Comparison of ENCODE assay signal across 8 cellular contexts in the genomic region with DNA sequence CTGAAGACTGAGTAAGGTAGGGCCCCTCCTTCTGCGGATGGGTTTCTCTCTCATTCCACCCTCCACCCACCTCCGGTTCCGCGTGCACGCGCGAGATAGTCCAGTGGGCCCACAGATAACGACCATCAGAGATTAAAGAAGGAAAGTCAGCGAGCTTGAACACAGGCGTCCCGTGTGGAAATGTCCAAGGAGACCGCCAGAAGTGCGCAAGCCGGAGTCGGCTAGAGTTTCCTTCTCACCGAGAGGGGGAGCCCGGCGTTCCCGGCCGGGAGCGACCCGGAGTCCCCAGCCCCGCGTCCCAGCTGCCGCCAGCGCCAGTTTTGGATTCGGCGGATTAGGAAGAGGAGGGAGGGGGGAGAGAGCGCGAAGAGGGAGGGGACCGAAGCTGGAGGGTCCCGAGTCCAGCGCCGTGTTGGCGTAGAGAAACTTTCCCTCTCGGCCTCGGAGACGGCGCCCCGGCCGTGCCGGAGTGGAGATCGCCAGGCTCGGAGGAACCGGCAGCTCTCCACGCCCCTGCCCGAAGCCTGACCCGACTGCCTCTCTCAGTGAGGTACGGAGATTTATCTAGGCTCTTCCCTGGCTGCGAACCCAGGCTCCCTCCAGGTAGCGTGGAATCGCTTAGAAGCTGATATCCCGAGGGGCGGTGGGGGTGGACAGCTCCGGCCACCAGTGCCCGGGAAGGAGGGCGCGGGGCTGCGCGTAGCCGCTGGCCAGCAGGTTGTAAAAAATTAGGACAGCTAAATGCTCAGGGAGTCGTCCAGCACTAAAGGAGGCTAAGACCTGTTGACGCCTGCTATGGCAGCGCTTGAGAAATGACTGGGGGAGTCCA. TPM values are rescaled to one million over a fixed set of nuclear protein-coding genes. Genes with fewer than 3 reads are reported as not detected.
DNase-seq lines count a peak whose midpoint lies in the region; ATAC-seq and TF ChIP-seq lines count a peak whose summit lies in the region.

A gene with protein sequence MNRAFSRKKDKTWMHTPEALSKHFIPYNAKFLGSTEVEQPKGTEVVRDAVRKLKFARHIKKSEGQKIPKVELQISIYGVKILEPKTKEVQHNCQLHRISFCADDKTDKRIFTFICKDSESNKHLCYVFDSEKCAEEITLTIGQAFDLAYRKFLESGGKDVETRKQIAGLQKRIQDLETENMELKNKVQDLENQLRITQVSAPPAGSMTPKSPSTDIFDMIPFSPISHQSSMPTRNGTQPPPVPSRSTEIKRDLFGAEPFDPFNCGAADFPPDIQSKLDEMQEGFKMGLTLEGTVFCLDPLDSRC (plus strand): TSS at position 258 of the 829 bp plus-strand sequence. CDS start 185,829 bp downstream, outside the sequence.

- WGBS in right cardiac atrium = under 1% methylated on average over 64 of the region's 64 CpGs
- under 1% methylated on average over 56 of the region's 64 CpGs for WGBS in prostate gland

- H2AFZ ChIP-seq in ACC112 (ENCODE audit: low read length, unreplicated experiment) = peak within 1 kb of the TSS; percentile 99

- peak; percentile 82 for TF ChIP-seq CTCF in astrocyte of the cerebellum (IDR thresholded peaks at IDR 0.05; ENCODE audit: low read depth, low read length, missing control alignments)
- peak; percentile 28 to 73 (median 57) for TF ChIP-seq CTCF in prostate gland (IDR thresholded peaks at IDR 0.05)

- peak; percentile 19 for TF ChIP-seq POLR2A in prostate gland (IDR thresholded peaks at IDR 0.05)

- ATAC-seq in GM18907 (IDR thresholded peaks at IDR 0.05; ENCODE audit: unreplicated experiment) (peak; percentile 59), right cardiac atrium (peak; percentile 92), GM21526 (IDR thresholded peaks at IDR 0.05; ENCODE audit: low FRiP score, unreplicated experiment) (no peak), HG03196 (IDR thresholded peaks at IDR 0.05; ENCODE audit: unreplicated experiment) (no peak)

- intact Hi-C loops in right cardiac atrium (cut with DNase I) = no loop called here
- intact Hi-C loops in prostate gland (cut with DNase I) = loop anchor here (5.0 to 10.0 kb wide), 3 partner anchors 75 to 685 kb away; no protein-coding TSS in a partner anchor

- H3K4me1 ChIP-seq in ACC112 (ENCODE audit: control insufficient read depth, insufficient read depth, low read length, unreplicated experiment) = peaks cover 21% of the 10 kb centered on the region
- no peaks in the 10 kb centered on the region for H3K4me1 ChIP-seq in right cardiac atrium (ENCODE audit: control insufficient read depth, insufficient read depth, low read length)
- peaks cover 6% of the 10 kb centered on the region for H3K4me1 ChIP-seq in prostate gland (replicated peaks)

- H3K27me3 ChIP-seq in ACC112 (ENCODE audit: insufficient read depth, low read length) = no peaks in the 10 kb centered on the region
- H3K27me3 ChIP-seq in right cardiac atrium (ENCODE audit: control insufficient read depth, insufficient read depth) = no peaks in the 10 kb centered on the region
- H3K27me3 ChIP-seq in prostate gland (replicated peaks; ENCODE audit: insufficient read depth) = no peaks in the 10 kb centered on the region

- H3K27ac ChIP-seq in ACC112 (ENCODE audit: low read depth, low read length) (peak within 1 kb of the TSS; percentile 60), right cardiac atrium (ENCODE audit: low read length) (peak within 1 kb of the TSS; percentile 65), prostate gland (peak within 1 kb of the TSS; percentile 98 to 99)

- no peaks in the 10 kb centered on the region for H3K36me3 ChIP-seq in ACC112 (ENCODE audit: insufficient read depth, low read length)
- H3K36me3 ChIP-seq in prostate gland = no peaks in the 10 kb centered on the region

- DNase-seq in NCI-H526 treated with DMSO at 0.1 percent for 48 hours (lab: John Stamatoyannopoulos, UW) (peak; percentile 48), astrocyte of the cerebellum (ENCODE audit: low read depth) (peak; percentile 60), right cardiac atrium (peak; percentile 83 to 92 (median 91)), prostate gland (ENCODE audit: low spot score) (peak; percentile 70)

- in situ Hi-C loops in astrocyte of the cerebellum (cut with HindIII; ENCODE audit: low sequenced_read_pairs) = no loop called here

- peaks cover 7% of the 10 kb centered on the region for H3K79me2 ChIP-seq in ACC112 (ENCODE audit: control insufficient read depth, insufficient read depth, low read length, unreplicated experiment)

- H3K4me3 ChIP-seq in ACC112 (ENCODE audit: low read depth, low read length) = peak within 1 kb of the TSS; percentile 93
- H3K4me3 ChIP-seq in astrocyte of the cerebellum (ENCODE audit: low read depth, low read length) = peak within 1 kb of the TSS; percentile 81
- peak within 1 kb of the TSS; percentile 62 for H3K4me3 ChIP-seq in right cardiac atrium (ENCODE audit: low read length)
- H3K4me3 ChIP-seq in prostate gland = peak within 1 kb of the TSS; percentile 74 to 82

- H3K9me3 ChIP-seq in right cardiac atrium (ENCODE audit: control insufficient read depth, low read length) (no peaks in the 10 kb centered on the region), prostate gland (no peaks in the 10 kb centered on the region)

RNA-seq across cellular contexts. Expression of the gene that starts here (rescaled TPM):
- total RNA-seq in right cardiac atrium (10 to 100 TPM in 3 of 4 donors, 1 to 10 TPM in 1; 8.7 to 14.4 (median 12.0) TPM), prostate gland (10 to 100 TPM; 29.3 to 45.4 TPM)
- 3.5 TPM for polyA plus RNA-seq in right cardiac atrium

Comparison
In these comparisons a context has a peak if more than half of its experiments do, and no peak if none do; other contexts are left out.
1. ATAC-seq: peak in GM18907 (single experiment) and right cardiac atrium (2 of 2); none in GM21526 (single experiment) and HG03196 (single experiment).
2. Peak in every context shown above with its lines, with median percentiles within 50 percentile points of each other: H3K27ac ChIP-seq, H3K4me3 ChIP-seq and DNase-seq.